ENCODE assay signal across 30 cellular contexts in the genomic region with DNA sequence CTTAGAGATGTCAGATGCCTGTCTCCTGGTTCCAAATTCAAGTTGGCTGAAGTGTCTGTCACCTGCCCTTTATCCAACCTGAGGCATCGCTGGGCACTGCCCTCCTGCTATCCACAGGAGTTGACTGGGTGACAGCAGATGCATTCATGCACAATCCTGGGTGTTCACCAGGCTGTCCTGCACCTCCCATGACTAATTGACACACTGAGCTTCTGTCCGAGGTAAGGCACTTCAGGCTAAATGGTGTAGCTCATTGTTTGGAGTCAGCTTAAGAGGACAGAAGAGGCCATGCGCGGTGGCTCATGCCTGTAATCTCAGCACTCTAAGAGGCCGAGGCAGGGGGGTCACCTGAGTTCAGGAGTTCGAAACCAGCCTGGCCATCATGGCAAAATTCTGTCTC. TPM values are rescaled to one million over a fixed set of nuclear protein-coding genes. Genes with fewer than 3 reads are reported as not detected.
"Had no signal": no experiment of that assay in that cellular context is flagged by ENCODE, and none has a peak within 500 bp of the region (broad histone marks: within the 10 kb centered on the region; RNA-seq: fewer than 3 reads in every experiment).

No MANE protein-coding gene starts in this region.

- ATAC-seq: activated CD8-positive, alpha-beta memory T cell treated with anti-CD3 and anti-CD28 coated beads, Interleukin-2, amount 10 ng/mL, durations not matched to agents 7 days and 5 days; K562; SK-N-SH treated with all-trans-retinoic acid at 6 μM for 48 hours had no signal

- H3K4me1 ChIP-seq: Peyer's patch, SJSA1 had no signal

- DNase-seq: activated B cell treated with CpG ODN at 0.5 μM for 24 hours; activated CD4-positive, alpha-beta T cell treated with anti-CD3 and anti-CD28 coated beads for 1 hour; activated CD4-positive, alpha-beta T cell treated with anti-CD3 and anti-CD28 coated beads, Interleukin-2, amount 10 ng/mL, durations not matched to agents 24 days and 14 days; activated CD4-positive, alpha-beta T cell treated with anti-CD3 and anti-CD28 coated beads, Interleukin-2, amount 50 U/mL, for 48 hours; activated CD8-positive, alpha-beta memory T cell treated with anti-CD3 and anti-CD28 coated beads, Interleukin-2, amount 10 ng/mL, durations not matched to agents 7 days and 5 days; activated gamma-delta T cell; activated naive CD4-positive, alpha-beta T cell treated with anti-CD3 and anti-CD28 coated beads for 36 hours; activated T-cell treated with anti-CD3 and anti-CD28 coated beads, Interleukin-2, amount 50 U/mL, for 24 hours; amygdala; caudate nucleus; Karpas-422; MM.1S; NCI-H1105; NCI-H1436; NCI-H187; NCI-H2081; NCI-H2171 treated with DMSO at 0.1 percent for 48 hours; NCI-H345; NCI-H510A; NCI-H69; NK-92 treated with Interleukin-12 subunit alpha and Interleukin-12 subunit beta, amount 100 ng/mL, for 24 hours; Right ventricle myocardium superior had no signal

- H3K36me3 ChIP-seq: Peyer's patch, SJSA1 had no signal

- H3K27me3 ChIP-seq: Peyer's patch had no signal

- H3K9me3 ChIP-seq: Peyer's patch, SJSA1 had no signal

- FAIRE-seq: astrocyte, K562 had no signal

- H3K4me3 ChIP-seq: K562, Peyer's patch, SJSA1 had no signal

- H3K27ac ChIP-seq: Peyer's patch, RWPE1, SJSA1 had no signal

RNA-seq across cellular contexts. Expression of a gene that starts 2.4 kb away (rescaled TPM):
- total RNA-seq: activated B cell treated with CpG ODN at 0.5 μM for 24 hours; activated CD4-positive, alpha-beta T cell treated with anti-CD3 and anti-CD28 coated beads, Interleukin-2, amount 10 ng/mL, durations not matched to agents 24 days and 14 days; activated CD8-positive, alpha-beta memory T cell treated with anti-CD3 and anti-CD28 coated beads, Interleukin-2, amount 10 ng/mL, durations not matched to agents 7 days and 5 days; activated naive CD4-positive, alpha-beta T cell treated with anti-CD3 and anti-CD28 coated beads for 36 hours; activated T-helper 1 cell treated with anti-CD3 and anti-CD28 coated beads, Interleukin-12 subunit alpha, Interleukin-12 subunit beta, Interleukin-2, Interleukin-4 antibody, amounts not matched to agents 30 ng/mL and 10 ng/mL and 1 ng/mL, durations not matched to agents 14 hours and 24 hours and 36 hours; astrocyte; cerebellum; K562; Peyer's patch; Right ventricle myocardium superior; SJSA1 had no signal
- polyA plus RNA-seq: K562 had no signal
